ENCODE assay signal across 8 cellular contexts in the genomic region with DNA sequence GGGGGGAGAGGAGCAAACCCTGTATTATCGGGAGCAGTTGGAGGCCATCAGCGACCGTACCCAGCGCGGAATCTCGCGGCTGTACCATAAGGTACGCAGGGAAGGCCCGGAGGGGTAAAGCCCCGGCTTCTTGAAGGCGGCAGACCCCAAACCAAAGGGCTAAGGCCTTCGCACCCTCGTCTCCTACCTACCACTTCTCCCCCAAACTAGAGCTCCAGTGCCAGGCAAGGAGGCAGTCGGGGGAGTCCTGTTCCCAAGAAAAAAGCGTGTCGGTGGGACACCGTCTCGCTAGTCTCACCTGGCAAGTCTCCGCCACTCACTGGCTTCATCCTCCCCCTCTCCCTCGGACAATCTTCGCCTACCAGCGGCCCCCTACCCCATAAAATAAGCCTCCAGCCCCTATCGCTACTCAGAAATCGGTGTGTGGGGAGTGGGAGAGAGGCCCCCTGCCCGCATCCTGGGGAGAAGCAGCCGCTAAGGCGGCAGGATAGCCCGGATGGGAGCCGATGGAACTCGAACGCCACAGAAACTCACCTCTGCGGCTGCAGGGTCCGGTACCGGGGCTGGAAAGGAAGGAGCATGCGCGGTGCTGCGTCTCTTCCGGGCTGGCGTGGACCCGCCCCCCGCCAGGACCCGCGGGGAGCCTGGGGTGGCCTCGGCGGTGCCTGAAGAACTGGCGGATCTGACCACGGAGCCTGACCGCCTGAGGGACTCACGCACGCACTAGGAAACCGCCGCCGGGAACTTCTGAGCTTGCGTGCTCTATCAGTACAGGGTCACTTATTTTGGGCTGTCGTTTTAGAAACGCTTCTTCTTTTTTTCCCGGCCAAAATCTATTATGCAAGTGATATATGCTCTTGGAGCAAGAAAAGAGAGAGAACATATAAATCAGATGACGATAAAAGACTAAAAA. TPM values are rescaled to one million over a fixed set of nuclear protein-coding genes. Genes with fewer than 3 reads are reported as not detected.
DNase-seq lines count a peak whose midpoint lies in the region; ATAC-seq, FAIRE-seq and TF ChIP-seq lines count a peak whose summit lies in the region.

Gene RPS10, minus strand, starts transcription at position 572 of the 913 bp plus-strand sequence. CDS start 848 bp downstream, outside the sequence.

- H3K36me3 ChIP-seq in prostate gland = peaks cover 16 to 19% of the 10 kb centered on the region in 2 donors

- TF ChIP-seq POLR2A in GM12891 (IDR thresholded peaks at IDR 0.05; ENCODE audit: low read depth, low read length) (peak; percentile 97), prostate gland (IDR thresholded peaks at IDR 0.05) (peak; percentile 83)

- peak; percentile 85 for FAIRE-seq in GM12891 (lab: Jason Lieb, UNC)

- DNase-seq in GM12891 (ENCODE audit: insufficient read length, low spot score) = peak; percentile 90
- DNase-seq in NCI-H2029 (lab: John Stamatoyannopoulos, UW) = peak; percentile 92
- DNase-seq in T-helper 2 cell treated with Interferon-gamma antibody and Interleukin-4, amounts not matched to agents 5 μg/mL and 100 μg/mL, for 36 hours (ENCODE audit: low spot score) = peak; percentile 90
- peak; percentile 41 to 95 (median 87) for DNase-seq in anterior cingulate cortex (lab: John Stamatoyannopoulos, UW)
- peak; percentile 98 for DNase-seq in left ventricle myocardium superior
- DNase-seq in prostate gland (ENCODE audit: low spot score) = peak; percentile 87
- peak; percentile 94 for DNase-seq in ureter (ENCODE audit: low spot score)

- no peaks in the 10 kb centered on the region for H3K9me3 Mint-ChIP-seq in T-helper 2 cell treated with Interferon-gamma antibody and Interleukin-4, amounts not matched to agents 5 μg/mL and 100 μg/mL, for 36 hours

- WGBS in prostate gland = under 1% methylated on average over 58 of the region's 58 CpGs

- peaks cover 37% of the 10 kb centered on the region for H3K36me3 Mint-ChIP-seq in T-helper 2 cell treated with Interferon-gamma antibody and Interleukin-4, amounts not matched to agents 5 μg/mL and 100 μg/mL, for 36 hours (ENCODE audit: low read depth)

- peaks cover 6% of the 10 kb centered on the region for H3K27me3 Mint-ChIP-seq in T-helper 2 cell treated with Interferon-gamma antibody and Interleukin-4, amounts not matched to agents 5 μg/mL and 100 μg/mL, for 36 hours (ENCODE audit: low read depth)

- peaks cover 22% of the 10 kb centered on the region for H3K4me1 Mint-ChIP-seq in T-helper 2 cell treated with Interferon-gamma antibody and Interleukin-4, amounts not matched to agents 5 μg/mL and 100 μg/mL, for 36 hours (ENCODE audit: low read depth)

- H3K27me3 ChIP-seq in prostate gland (replicated peaks; ENCODE audit: insufficient read depth) = no peaks in the 10 kb centered on the region

- peak within 1 kb of the TSS; percentile 100 for H3K4me3 Mint-ChIP-seq in T-helper 2 cell treated with Interferon-gamma antibody and Interleukin-4, amounts not matched to agents 5 μg/mL and 100 μg/mL, for 36 hours

- H3K27ac ChIP-seq in prostate gland = peak within 1 kb of the TSS; percentile 56 to 83

- TF ChIP-seq CTCF in prostate gland (IDR thresholded peaks at IDR 0.05) = peak in 2 of 4 experiments; percentile 12 to 24

- intact Hi-C loops in left ventricle myocardium superior (cut with micrococcal nuclease) = no loop called here
- intact Hi-C loops in prostate gland (cut with DNase I) = loop anchor here (2.0 to 10.0 kb wide), 2 partner anchors 31 to 179 kb away; no protein-coding TSS in a partner anchor

- peak; percentile 64 for ATAC-seq in HG02938 (IDR thresholded peaks at IDR 0.05; ENCODE audit: unreplicated experiment)
- peak; percentile 99 for ATAC-seq in left ventricle myocardium superior

- H3K9me3 ChIP-seq in prostate gland = no peaks in the 10 kb centered on the region

- no peaks in the 10 kb centered on the region for H3K4me1 ChIP-seq in prostate gland (replicated peaks)

- peak within 1 kb of the TSS; percentile 60 to 76 for H3K4me3 ChIP-seq in prostate gland

- H3K27ac Mint-ChIP-seq in T-helper 2 cell treated with Interferon-gamma antibody and Interleukin-4, amounts not matched to agents 5 μg/mL and 100 μg/mL, for 36 hours = peak within 1 kb of the TSS; percentile 99

TF ChIP-seq in GM12891, 5 proteins besides CTCF, POLR2A, EP300 and RAD21:
- TF ChIP-seq TAF1 (IDR thresholded peaks at IDR 0.05; ENCODE audit: low read depth, low read length) (peak; percentile 99), POU2F2 (IDR thresholded peaks at IDR 0.05; ENCODE audit: low read depth, low read length) (peak; percentile 81), SPI1 (IDR thresholded peaks at IDR 0.05; ENCODE audit: low read depth, low read length) (no peak), POLR2AphosphoS5 (IDR thresholded peaks at IDR 0.05; ENCODE audit: low read depth, low read length) (peak; percentile 97), PAX5 (IDR thresholded peaks at IDR 0.05; ENCODE audit: insufficient read depth, low read length, severe bottlenecking) (peak; percentile 61)

RNA-seq across cellular contexts. Expression of gene RPS10, which starts in this region (rescaled TPM):
- polyA plus RNA-seq in GM12891 (2012; ENCODE audit: low read depth, missing spikeins) = 4,277 TPM
- total RNA-seq in left ventricle myocardium superior (604 TPM), prostate gland (1,000 to 10,000 TPM; 1,707 to 2,711 TPM), ureter (1,781 TPM)

Comparison
In these comparisons a context has a peak if more than half of its experiments do, and no peak if none do; other contexts are left out.
1. Peak in every context shown above with its lines: DNase-seq, ATAC-seq, H3K4me3 ChIP-seq and H3K27ac ChIP-seq.